ENCODE assay signal across 1 cellular context in the genomic region with DNA sequence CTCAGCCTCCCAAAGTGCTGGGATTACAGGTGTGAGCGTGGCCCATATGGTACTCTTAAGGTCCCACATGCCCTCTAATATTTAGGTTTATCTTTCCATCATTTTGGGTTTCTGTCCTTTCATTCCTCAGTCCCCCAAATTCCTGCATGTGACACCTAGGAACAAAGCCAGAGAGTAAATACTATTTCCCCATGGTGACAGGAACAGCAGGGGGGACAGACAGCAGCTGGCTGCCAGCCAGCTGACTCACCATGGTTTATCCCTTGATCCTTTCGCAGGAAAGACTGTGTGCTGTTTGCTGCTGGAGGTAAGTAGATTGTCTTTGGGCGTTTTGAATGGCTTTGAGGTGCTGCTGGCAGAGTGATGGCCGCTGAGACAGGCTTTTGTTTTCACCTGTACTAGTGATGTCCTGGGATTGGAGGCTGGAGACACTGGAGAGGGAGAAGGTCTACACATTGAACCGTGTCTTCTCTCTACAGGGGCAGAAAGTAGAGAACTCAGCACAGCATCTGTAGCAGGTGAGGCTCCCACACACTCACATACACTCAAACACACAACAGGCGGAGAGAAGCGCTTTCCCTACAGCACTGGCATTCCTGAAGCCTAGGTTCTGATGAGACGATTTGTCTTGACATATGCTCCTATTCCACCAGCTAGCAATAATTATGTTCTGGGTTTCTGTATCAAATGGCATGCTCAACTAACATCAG.
A peak's percentile ranks its signal among the peaks of the same experiment; 100 is the strongest.
TF ChIP-seq lines count a peak whose summit lies in the region.

No MANE protein-coding gene starts in this region.

TF ChIP-seq in HEK293, 187 proteins besides CTCF, POLR2A, EP300 and RAD21 (continued from another document):
- TF ChIP-seq ZEB2 (tag by site-specific recombination; IDR thresholded peaks at IDR 0.05), result peak; percentile 65; the same call in 1 of the 2 replicates
- no peak for TF ChIP-seq GLIS2 (tag by site-specific recombination; IDR thresholded peaks at IDR 0.05)
- TF ChIP-seq, protein P1, sequence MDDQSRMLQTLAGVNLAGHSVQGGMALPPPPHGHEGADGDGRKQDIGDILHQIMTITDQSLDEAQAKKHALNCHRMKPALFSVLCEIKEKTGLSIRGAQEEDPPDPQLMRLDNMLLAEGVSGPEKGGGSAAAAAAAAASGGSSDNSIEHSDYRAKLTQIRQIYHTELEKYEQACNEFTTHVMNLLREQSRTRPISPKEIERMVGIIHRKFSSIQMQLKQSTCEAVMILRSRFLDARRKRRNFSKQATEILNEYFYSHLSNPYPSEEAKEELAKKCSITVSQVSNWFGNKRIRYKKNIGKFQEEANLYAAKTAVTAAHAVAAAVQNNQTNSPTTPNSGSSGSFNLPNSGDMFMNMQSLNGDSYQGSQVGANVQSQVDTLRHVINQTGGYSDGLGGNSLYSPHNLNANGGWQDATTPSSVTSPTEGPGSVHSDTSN (CRISPR knock-in tag; IDR thresholded peaks at IDR 0.05), result no peak
- TF ChIP-seq, protein P2, sequence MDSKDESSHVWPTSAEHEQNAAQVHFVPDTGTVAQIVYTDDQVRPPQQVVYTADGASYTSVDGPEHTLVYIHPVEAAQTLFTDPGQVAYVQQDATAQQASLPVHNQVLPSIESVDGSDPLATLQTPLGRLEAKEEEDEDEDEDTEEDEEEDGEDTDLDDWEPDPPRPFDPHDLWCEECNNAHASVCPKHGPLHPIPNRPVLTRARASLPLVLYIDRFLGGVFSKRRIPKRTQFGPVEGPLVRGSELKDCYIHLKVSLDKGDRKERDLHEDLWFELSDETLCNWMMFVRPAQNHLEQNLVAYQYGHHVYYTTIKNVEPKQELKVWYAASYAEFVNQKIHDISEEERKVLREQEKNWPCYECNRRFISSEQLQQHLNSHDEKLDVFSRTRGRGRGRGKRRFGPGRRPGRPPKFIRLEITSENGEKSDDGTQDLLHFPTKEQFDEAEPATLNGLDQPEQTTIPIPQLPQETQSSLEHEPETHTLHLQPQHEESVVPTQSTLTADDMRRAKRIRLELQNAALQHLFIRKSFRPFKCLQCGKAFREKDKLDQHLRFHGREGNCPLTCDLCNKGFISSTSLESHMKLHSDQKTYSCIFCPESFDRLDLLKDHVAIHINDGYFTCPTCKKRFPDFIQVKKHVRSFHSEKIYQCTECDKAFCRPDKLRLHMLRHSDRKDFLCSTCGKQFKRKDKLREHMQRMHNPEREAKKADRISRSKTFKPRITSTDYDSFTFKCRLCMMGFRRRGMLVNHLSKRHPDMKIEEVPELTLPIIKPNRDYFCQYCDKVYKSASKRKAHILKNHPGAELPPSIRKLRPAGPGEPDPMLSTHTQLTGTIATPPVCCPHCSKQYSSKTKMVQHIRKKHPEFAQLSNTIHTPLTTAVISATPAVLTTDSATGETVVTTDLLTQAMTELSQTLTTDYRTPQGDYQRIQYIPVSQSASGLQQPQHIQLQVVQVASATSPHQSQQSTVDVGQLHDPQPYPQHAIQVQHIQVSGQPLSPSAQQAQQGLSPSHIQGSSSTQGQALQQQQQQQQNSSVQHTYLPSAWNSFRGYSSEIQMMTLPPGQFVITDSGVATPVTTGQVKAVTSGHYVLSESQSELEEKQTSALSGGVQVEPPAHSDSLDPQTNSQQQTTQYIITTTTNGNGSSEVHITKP (tag by site-specific recombination; IDR thresholded peaks at IDR 0.05), result peak; percentile 45; the same call in 1 of the 2 replicates
- TF ChIP-seq ZSCAN23 (tag by site-specific recombination; IDR thresholded peaks at IDR 0.05), result no peak
- TF ChIP-seq HOXA7 (CRISPR knock-in tag; IDR thresholded peaks at IDR 0.05; ENCODE audit: borderline replicate concordance), result no peak
- TF ChIP-seq, protein P3, sequence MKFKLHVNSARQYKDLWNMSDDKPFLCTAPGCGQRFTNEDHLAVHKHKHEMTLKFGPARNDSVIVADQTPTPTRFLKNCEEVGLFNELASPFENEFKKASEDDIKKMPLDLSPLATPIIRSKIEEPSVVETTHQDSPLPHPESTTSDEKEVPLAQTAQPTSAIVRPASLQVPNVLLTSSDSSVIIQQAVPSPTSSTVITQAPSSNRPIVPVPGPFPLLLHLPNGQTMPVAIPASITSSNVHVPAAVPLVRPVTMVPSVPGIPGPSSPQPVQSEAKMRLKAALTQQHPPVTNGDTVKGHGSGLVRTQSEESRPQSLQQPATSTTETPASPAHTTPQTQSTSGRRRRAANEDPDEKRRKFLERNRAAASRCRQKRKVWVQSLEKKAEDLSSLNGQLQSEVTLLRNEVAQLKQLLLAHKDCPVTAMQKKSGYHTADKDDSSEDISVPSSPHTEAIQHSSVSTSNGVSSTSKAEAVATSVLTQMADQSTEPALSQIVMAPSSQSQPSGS (tag by site-specific recombination; IDR thresholded peaks at IDR 0.05; ENCODE audit: low read depth), result no peak
- TF ChIP-seq ZNF660 (tag by site-specific recombination; IDR thresholded peaks at IDR 0.05), result peak; percentile 92
- TF ChIP-seq ZNF561 (tag by site-specific recombination; IDR thresholded peaks at IDR 0.05; ENCODE audit: borderline replicate concordance), result peak; percentile 21; the same call in 1 of the 2 replicates
- TF ChIP-seq, protein P4, sequence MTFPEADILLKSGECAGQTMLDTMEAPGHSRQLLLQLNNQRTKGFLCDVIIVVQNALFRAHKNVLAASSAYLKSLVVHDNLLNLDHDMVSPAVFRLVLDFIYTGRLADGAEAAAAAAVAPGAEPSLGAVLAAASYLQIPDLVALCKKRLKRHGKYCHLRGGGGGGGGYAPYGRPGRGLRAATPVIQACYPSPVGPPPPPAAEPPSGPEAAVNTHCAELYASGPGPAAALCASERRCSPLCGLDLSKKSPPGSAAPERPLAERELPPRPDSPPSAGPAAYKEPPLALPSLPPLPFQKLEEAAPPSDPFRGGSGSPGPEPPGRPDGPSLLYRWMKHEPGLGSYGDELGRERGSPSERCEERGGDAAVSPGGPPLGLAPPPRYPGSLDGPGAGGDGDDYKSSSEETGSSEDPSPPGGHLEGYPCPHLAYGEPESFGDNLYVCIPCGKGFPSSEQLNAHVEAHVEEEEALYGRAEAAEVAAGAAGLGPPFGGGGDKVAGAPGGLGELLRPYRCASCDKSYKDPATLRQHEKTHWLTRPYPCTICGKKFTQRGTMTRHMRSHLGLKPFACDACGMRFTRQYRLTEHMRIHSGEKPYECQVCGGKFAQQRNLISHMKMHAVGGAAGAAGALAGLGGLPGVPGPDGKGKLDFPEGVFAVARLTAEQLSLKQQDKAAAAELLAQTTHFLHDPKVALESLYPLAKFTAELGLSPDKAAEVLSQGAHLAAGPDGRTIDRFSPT (tag by site-specific recombination; IDR thresholded peaks at IDR 0.05), result no peak
- TF ChIP-seq EGR2 (tag by site-specific recombination; IDR thresholded peaks at IDR 0.05; ENCODE audit: low read depth), result no peak
- peak; percentile 81 for TF ChIP-seq GLIS1 (tag by site-specific recombination; IDR thresholded peaks at IDR 0.05)
- TF ChIP-seq KLF7 (tag by site-specific recombination; IDR thresholded peaks at IDR 0.05; ENCODE audit: borderline replicate concordance), result no peak
- TF ChIP-seq ZNF341 (tag by site-specific recombination; IDR thresholded peaks at IDR 0.05; ENCODE audit: low read depth), result no peak
- TF ChIP-seq, protein P5, sequence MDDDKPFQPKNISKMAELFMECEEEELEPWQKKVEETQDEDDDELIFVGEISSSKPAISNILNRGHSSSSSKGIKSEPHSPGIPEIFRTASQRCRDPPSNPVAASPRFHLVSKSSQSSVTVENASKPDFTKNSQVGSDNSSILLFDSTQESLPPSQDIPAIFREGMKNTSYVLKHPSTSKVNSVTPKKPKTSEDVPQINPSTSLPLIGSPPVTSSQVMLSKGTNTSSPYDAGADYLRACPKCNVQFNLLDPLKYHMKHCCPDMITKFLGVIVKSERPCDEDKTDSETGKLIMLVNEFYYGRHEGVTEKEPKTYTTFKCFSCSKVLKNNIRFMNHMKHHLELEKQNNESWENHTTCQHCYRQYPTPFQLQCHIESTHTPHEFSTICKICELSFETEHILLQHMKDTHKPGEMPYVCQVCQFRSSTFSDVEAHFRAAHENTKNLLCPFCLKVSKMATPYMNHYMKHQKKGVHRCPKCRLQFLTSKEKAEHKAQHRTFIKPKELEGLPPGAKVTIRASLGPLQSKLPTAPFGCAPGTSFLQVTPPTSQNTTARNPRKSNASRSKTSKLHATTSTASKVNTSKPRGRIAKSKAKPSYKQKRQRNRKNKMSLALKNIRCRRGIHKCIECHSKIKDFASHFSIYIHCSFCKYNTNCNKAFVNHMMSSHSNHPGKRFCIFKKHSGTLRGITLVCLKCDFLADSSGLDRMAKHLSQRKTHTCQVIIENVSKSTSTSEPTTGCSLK (tag by site-specific recombination; IDR thresholded peaks at IDR 0.05), result no peak
- no peak for TF ChIP-seq ZNF121 (tag by site-specific recombination; IDR thresholded peaks at IDR 0.05)
- no peak for TF ChIP-seq TRIM28 (IDR thresholded peaks at IDR 0.05; ENCODE audit: borderline replicate concordance, low read length)
- peak; percentile 45 for TF ChIP-seq ZIC2 (tag by site-specific recombination; IDR thresholded peaks at IDR 0.05)
- peak; percentile 37; the same call in 1 of the 2 replicates for TF ChIP-seq ZNF600 (tag by site-specific recombination; IDR thresholded peaks at IDR 0.05)
- TF ChIP-seq ZNF792 (tag by site-specific recombination; IDR thresholded peaks at IDR 0.05), result no peak
- no peak for TF ChIP-seq ZNF544 (tag by site-specific recombination; IDR thresholded peaks at IDR 0.05)
- TF ChIP-seq, protein P6, sequence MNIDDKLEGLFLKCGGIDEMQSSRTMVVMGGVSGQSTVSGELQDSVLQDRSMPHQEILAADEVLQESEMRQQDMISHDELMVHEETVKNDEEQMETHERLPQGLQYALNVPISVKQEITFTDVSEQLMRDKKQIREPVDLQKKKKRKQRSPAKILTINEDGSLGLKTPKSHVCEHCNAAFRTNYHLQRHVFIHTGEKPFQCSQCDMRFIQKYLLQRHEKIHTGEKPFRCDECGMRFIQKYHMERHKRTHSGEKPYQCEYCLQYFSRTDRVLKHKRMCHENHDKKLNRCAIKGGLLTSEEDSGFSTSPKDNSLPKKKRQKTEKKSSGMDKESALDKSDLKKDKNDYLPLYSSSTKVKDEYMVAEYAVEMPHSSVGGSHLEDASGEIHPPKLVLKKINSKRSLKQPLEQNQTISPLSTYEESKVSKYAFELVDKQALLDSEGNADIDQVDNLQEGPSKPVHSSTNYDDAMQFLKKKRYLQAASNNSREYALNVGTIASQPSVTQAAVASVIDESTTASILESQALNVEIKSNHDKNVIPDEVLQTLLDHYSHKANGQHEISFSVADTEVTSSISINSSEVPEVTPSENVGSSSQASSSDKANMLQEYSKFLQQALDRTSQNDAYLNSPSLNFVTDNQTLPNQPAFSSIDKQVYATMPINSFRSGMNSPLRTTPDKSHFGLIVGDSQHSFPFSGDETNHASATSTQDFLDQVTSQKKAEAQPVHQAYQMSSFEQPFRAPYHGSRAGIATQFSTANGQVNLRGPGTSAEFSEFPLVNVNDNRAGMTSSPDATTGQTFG (tag by site-specific recombination; IDR thresholded peaks at IDR 0.05; ENCODE audit: borderline replicate concordance), result no peak
- no peak for TF ChIP-seq ZNF776 (tag by site-specific recombination; IDR thresholded peaks at IDR 0.05; ENCODE audit: borderline replicate concordance)
- TF ChIP-seq SP7 (tag by site-specific recombination; IDR thresholded peaks at IDR 0.05), result 0 out of 2 replicates have a peak, but pooled peaks have one; percentile 53
- TF ChIP-seq ZBTB17 (tag by site-specific recombination; IDR thresholded peaks at IDR 0.05), result peak; percentile 50; the same call in 1 of the 2 replicates
- TF ChIP-seq, protein P7, sequence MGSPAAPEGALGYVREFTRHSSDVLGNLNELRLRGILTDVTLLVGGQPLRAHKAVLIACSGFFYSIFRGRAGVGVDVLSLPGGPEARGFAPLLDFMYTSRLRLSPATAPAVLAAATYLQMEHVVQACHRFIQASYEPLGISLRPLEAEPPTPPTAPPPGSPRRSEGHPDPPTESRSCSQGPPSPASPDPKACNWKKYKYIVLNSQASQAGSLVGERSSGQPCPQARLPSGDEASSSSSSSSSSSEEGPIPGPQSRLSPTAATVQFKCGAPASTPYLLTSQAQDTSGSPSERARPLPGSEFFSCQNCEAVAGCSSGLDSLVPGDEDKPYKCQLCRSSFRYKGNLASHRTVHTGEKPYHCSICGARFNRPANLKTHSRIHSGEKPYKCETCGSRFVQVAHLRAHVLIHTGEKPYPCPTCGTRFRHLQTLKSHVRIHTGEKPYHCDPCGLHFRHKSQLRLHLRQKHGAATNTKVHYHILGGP (tag by site-specific recombination; IDR thresholded peaks at IDR 0.05), result no peak
- TF ChIP-seq, protein P8, sequence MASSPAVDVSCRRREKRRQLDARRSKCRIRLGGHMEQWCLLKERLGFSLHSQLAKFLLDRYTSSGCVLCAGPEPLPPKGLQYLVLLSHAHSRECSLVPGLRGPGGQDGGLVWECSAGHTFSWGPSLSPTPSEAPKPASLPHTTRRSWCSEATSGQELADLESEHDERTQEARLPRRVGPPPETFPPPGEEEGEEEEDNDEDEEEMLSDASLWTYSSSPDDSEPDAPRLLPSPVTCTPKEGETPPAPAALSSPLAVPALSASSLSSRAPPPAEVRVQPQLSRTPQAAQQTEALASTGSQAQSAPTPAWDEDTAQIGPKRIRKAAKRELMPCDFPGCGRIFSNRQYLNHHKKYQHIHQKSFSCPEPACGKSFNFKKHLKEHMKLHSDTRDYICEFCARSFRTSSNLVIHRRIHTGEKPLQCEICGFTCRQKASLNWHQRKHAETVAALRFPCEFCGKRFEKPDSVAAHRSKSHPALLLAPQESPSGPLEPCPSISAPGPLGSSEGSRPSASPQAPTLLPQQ (tag by site-specific recombination; IDR thresholded peaks at IDR 0.05), result 0 out of 2 replicates have a peak, but pooled peaks have one; percentile 34
- TF ChIP-seq TCF7L2 (IDR thresholded peaks at IDR 0.05; ENCODE audit: borderline replicate concordance, low read depth, low read length), result no peak
- peak; percentile 83 for TF ChIP-seq ZNF366 (tag by site-specific recombination; conservative IDR thresholded peaks at IDR 0.05)
- TF ChIP-seq, protein P9, sequence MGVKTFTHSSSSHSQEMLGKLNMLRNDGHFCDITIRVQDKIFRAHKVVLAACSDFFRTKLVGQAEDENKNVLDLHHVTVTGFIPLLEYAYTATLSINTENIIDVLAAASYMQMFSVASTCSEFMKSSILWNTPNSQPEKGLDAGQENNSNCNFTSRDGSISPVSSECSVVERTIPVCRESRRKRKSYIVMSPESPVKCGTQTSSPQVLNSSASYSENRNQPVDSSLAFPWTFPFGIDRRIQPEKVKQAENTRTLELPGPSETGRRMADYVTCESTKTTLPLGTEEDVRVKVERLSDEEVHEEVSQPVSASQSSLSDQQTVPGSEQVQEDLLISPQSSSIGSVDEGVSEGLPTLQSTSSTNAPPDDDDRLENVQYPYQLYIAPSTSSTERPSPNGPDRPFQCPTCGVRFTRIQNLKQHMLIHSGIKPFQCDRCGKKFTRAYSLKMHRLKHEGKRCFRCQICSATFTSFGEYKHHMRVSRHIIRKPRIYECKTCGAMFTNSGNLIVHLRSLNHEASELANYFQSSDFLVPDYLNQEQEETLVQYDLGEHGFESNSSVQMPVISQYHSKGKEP (tag by site-specific recombination; IDR thresholded peaks at IDR 0.05), result peak; percentile 59; the same call in 1 of the 2 replicates
